35 cellular contexts compared by ENCODE assay signal in genomic region chr4:84069119-84069518, GRCh38.
"Had no signal": no experiment of that assay in that cellular context is flagged by ENCODE, and none has a peak within 500 bp of the region (broad histone marks: within the 10 kb centered on the region; RNA-seq: fewer than 3 reads in every experiment).

No MANE protein-coding gene starts in this region.

- H3K36me3 ChIP-seq: MG63 had no signal

- DNase-seq: Karpas-422, Kasumi-1, MG63, MM.1S, MV-4-11, NCI-H1048, NCI-H1092, NCI-H1092 treated with DMSO at 0.1 percent for 48 hours, NCI-H1105, NCI-H1105 treated with DMSO at 0.1 percent for 48 hours, NCI-H1417, NCI-H1417 treated with DMSO at 0.1 percent for 48 hours, NCI-H1436, NCI-H1436 treated with DMSO at 0.1 percent for 48 hours, NCI-H146, NCI-H1694, NCI-H1694 treated with DMSO at 0.1 percent for 48 hours, NCI-H187, NCI-H1930, NCI-H2029, NCI-H2029 treated with DMSO at 0.1 percent for 48 hours, NCI-H2081, NCI-H2081 treated with DMSO at 0.1 percent for 48 hours, NCI-H2107, NCI-H2171, NCI-H2171 treated with DMSO at 0.1 percent for 48 hours, NCI-H2227 treated with DMSO at 0.1 percent for 48 hours, NCI-H226, NCI-H345, NCI-H446, NCI-H446 treated with DMSO at 0.1 percent for 48 hours, NCI-H510A, NCI-H510A treated with DMSO at 0.1 percent for 48 hours, NCI-H524, NCI-H524 treated with DMSO at 0.1 percent for 48 hours had no signal

- H3K4me3 ChIP-seq: MG63 had no signal

- H3K9me3 ChIP-seq: MG63 had no signal
